ENCODE assay signal across 10 cellular contexts in genomic region chrX:94775640-94776039, GRCh38.
"Had no signal": no experiment of that assay in that cellular context is flagged by ENCODE, and none has a peak within 500 bp of the region (broad histone marks: within the 10 kb centered on the region; RNA-seq: fewer than 3 reads in every experiment).

No MANE protein-coding gene starts in this region.

- ATAC-seq: GM23338, HCT116 had no signal

- H3K36me3 ChIP-seq: HAP-1 had no signal

- H3K4me3 ChIP-seq: GM23248, GM23338, HAP-1 had no signal

- H3K9ac ChIP-seq: GM23248 had no signal

- FAIRE-seq: H54 had no signal

- H3K4me2 ChIP-seq: GM23338 had no signal

- H3K9me3 ChIP-seq: HAP-1 had no signal

- DNase-seq: GM23248, GOT3, H7, H9, HCEC 1CT, HFFc6 had no signal

- H3K27ac ChIP-seq: GM23248 had no signal

- H3K4me1 ChIP-seq: HAP-1 had no signal
